ENCODE assay signal across 25 cellular contexts in genomic region chr7:145360511-145361100, GRCh38.
"Had no signal": no experiment of that assay in that cellular context is flagged by ENCODE, and none has a peak within 500 bp of the region (broad histone marks: within the 10 kb centered on the region; RNA-seq: fewer than 3 reads in every experiment).

No MANE protein-coding gene starts in this region.

- H3K9me3 ChIP-seq: gastrocnemius medialis, psoas muscle, uterus had no signal

- H3K36me3 Mint-ChIP-seq: stimulated activated memory B cell treated with anti-CD40 and anti-IgM and Interleukin-4, amounts not matched to agents 10 μg/mL and 1 μg/mL and 100 μg/mL, for 72 hours had no signal

- H3K27me3 ChIP-seq: dorsolateral prefrontal cortex, gastrocnemius medialis, heart right ventricle, left lung, neutrophil, spleen, stomach, uterus had no signal

- FAIRE-seq: islet of Langerhans had no signal

- H3K4me1 Mint-ChIP-seq: nephron progenitor cell; stimulated activated memory B cell treated with anti-CD40 and anti-IgM and Interleukin-4, amounts not matched to agents 10 μg/mL and 1 μg/mL and 100 μg/mL, for 72 hours had no signal

- ATAC-seq: gastrocnemius medialis; heart right ventricle; left lung; psoas muscle; sciatic nerve; stimulated activated memory B cell treated with anti-CD40 and anti-IgM and Interleukin-4, amounts not matched to agents 10 μg/mL and 1 μg/mL and 100 μg/mL, for 72 hours had no signal

- H3K27ac Mint-ChIP-seq: nephron progenitor cell; stimulated activated memory B cell treated with anti-CD40 and anti-IgM and Interleukin-4, amounts not matched to agents 10 μg/mL and 1 μg/mL and 100 μg/mL, for 72 hours had no signal

- H3K27me3 Mint-ChIP-seq: stimulated activated memory B cell treated with anti-CD40 and anti-IgM and Interleukin-4, amounts not matched to agents 10 μg/mL and 1 μg/mL and 100 μg/mL, for 72 hours had no signal

- DNase-seq: cortex of kidney; dorsolateral prefrontal cortex; effector CD8-positive, alpha-beta T cell; gastrocnemius medialis; heart right ventricle; hypothalamus; mesenchymal stem cell; midbrain; nephron progenitor cell; retina; spleen; stimulated activated CD4-positive, alpha-beta T cell treated with anti-CD3 and anti-CD28 coated beads, Interleukin-15, amount 100 ng/mL, for 24 hours; stimulated activated CD4-positive, alpha-beta T cell treated with anti-CD3 and anti-CD28 coated beads, Interleukin-1b, Interleukin-23, amount 100 ng/mL, for 48 hours; stimulated activated CD4-positive, alpha-beta T cell treated with anti-CD3 and anti-CD28 coated beads, Interleukin-4, amount 100 ng/mL, for 24 hours; stomach; substantia nigra; trophoblast cell; uterus had no signal

- H3K4me1 ChIP-seq: gastrocnemius medialis, heart right ventricle, left lung, psoas muscle, spleen, stomach, uterus had no signal

- H3K4me3 ChIP-seq: dorsolateral prefrontal cortex, gastrocnemius medialis, heart right ventricle, left lung, lung, psoas muscle, spleen, stomach, uterus had no signal

- H3K36me3 ChIP-seq: gastrocnemius medialis, heart right ventricle, left lung, neutrophil, spleen, stomach, uterus had no signal

- H3K4me3 Mint-ChIP-seq: nephron progenitor cell; stimulated activated memory B cell treated with anti-CD40 and anti-IgM and Interleukin-4, amounts not matched to agents 10 μg/mL and 1 μg/mL and 100 μg/mL, for 72 hours had no signal

- H3K27ac ChIP-seq: dorsolateral prefrontal cortex, gastrocnemius medialis, heart right ventricle, left lung, neutrophil, psoas muscle, spleen, stomach, uterus had no signal
